ENCODE assay signal across 21 cellular contexts in the genomic region with DNA sequence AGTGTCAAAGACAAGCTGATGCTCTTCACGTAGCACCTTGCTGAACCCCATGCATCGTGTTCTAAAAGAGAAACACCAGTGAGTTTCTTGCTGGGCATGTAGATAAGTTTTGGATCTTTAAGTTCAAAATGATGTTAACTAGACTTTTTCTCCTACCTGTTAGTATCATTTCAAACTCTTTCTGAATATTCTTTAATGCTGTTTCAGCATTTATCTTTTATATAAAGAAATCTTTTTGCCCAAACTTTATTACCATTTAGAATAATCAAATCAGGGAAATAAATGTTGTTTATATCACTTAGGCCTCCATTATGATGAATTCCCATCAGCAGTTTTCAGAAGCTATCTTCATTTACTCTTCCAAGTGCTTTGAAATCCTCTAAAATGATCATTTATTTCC.
DNase-seq lines count a peak whose midpoint lies in the region; ATAC-seq, FAIRE-seq and TF ChIP-seq lines count a peak whose summit lies in the region.
"Had no signal": no experiment of that assay in that cellular context is flagged by ENCODE, and none has a peak within 500 bp of the region (broad histone marks: within the 10 kb centered on the region; RNA-seq: fewer than 3 reads in every experiment).

No MANE protein-coding gene starts in this region.

- no peaks in the 10 kb centered on the region for H3K4me1 Mint-ChIP-seq in activated T-cell treated with anti-CD3 and anti-CD28 coated beads, Interleukin-2, amount 50 U/mL, for 24 hours (ENCODE audit: low read depth)
- H3K4me1 Mint-ChIP-seq: B cell had no signal

- H3K23ac ChIP-seq in IMR-90 (ENCODE audit: low read depth, low read length) = no peak overlapping the region

- H3K9ac ChIP-seq in IMR-90 (ENCODE audit: low read depth, low read length) (no peak overlapping the region), K562 (ENCODE audit: insufficient read depth in 1 of 2, low read depth in 2 of 2, low read length in 2 of 2) (no peak overlapping the region)
- H3K9ac ChIP-seq: BLaER1 treated with 17β-estradiol and CSF1 and Interleukin-3, amounts not matched to agents 10 nM and 100 nM had no signal

- BruUV-seq in IMR-90 (replicated peaks; lab: Mats Ljungman, UMichigan) (no TSS peak), K562 (replicated peaks; lab: Mats Ljungman, UMichigan) (no TSS peak)

- H2AK5ac ChIP-seq in IMR-90 (ENCODE audit: low read depth, low read length) = no peak overlapping the region

- dilution Hi-C loops in IMR-90 (cut with HindIII; ENCODE audit: low sequenced_read_pairs, unreplicated experiment) = no loop called here

- H3K9me1 ChIP-seq in IMR-90 (ENCODE audit: insufficient read depth, low read length) (no peaks in the 10 kb centered on the region), K562 (ENCODE audit: control insufficient read depth, insufficient read depth, low read length) (no peaks in the 10 kb centered on the region)

- POLR2A ChIA-PET in A549 (lab: Yijun Ruan, JAX) (no interaction called here), IMR-90 (lab: Charles Lee; ENCODE audit: unreplicated experiment) (no interaction called here), K562 (lab: Yijun Ruan, JAX) (no interaction called here)

- no peak overlapping the region for H2BK15ac ChIP-seq in IMR-90 (ENCODE audit: low read depth, low read length)

- TF ChIP-seq EP300 in A549 (IDR thresholded peaks at IDR 0.05) = no peak
- TF ChIP-seq EP300 in K562 (IDR thresholded peaks at IDR 0.05; ENCODE audit: low read length) = no peak

- WGBS in A549 (ENCODE audit: missing lambda C conversion rate) = 11% methylated on average over 2 of the region's 2 CpGs
- no CpG with 5 or more reads among the region's 2 CpGs for WGBS in IMR-90 (ENCODE audit: extremely low coverage in 2 of 2, insufficient read length in 1 of 2), 2 experiments
- 0% methylated on average over 2 of the region's 2 CpGs for WGBS in K562 (ENCODE audit: insufficient coverage, low coverage, missing lambda C conversion rate)
- WGBS in spleen, 5 donors = 76 to 91% (median 89%) methylated on average over 2 of the region's 2 CpGs

- CTCF ChIA-PET in A549 (lab: Yijun Ruan, JAX) (no interaction called here), IMR-90 (lab: Yijun Ruan, JAX) (no interaction called here), K562 (lab: Yijun Ruan, JAX; ENCODE audit: low intra/inter-chr PET ratio) (no interaction called here)

- H3K27me3 Mint-ChIP-seq in activated T-cell treated with anti-CD3 and anti-CD28 coated beads, Interleukin-2, amount 50 U/mL, for 24 hours = no peaks in the 10 kb centered on the region
- H3K27me3 Mint-ChIP-seq: B cell; CD4-positive, alpha-beta T cell had no signal

- no peak overlapping the region for H2BK20ac ChIP-seq in IMR-90 (ENCODE audit: low read depth, low read length)

- TF ChIP-seq POLR2A in A549 (IDR thresholded peaks at IDR 0.05; ENCODE audit: low read length) (no peak), IMR-90 (IDR thresholded peaks at IDR 0.05; ENCODE audit: low read depth, low read length) (no peak), K562 (conservative IDR thresholded peaks at IDR 0.05) (no peak), spleen (IDR thresholded peaks at IDR 0.05) (no peak)

- intact Hi-C loops in IMR-90 (cut with micrococcal nuclease) (no loop called here), K562 (cut with micrococcal nuclease) (no loop called here), spleen (cut with DNase I; ENCODE audit: low total_unique reads) (no loop called here)

- H2AFZ ChIP-seq in IMR-90 (replicated peaks; ENCODE audit: low read length, poor library complexity) (no peak overlapping the region), K562 (ENCODE audit: low read depth, low read length) (no peak overlapping the region)

- no peaks in the 10 kb centered on the region for H3K36me3 ChIP-seq in IMR-90 (ENCODE audit: control insufficient read depth, insufficient read depth, low read length)
- H3K36me3 ChIP-seq in K562 (ENCODE audit: control insufficient read depth, insufficient read depth, low read length) = no peaks in the 10 kb centered on the region
- no peaks in the 10 kb centered on the region for H3K36me3 ChIP-seq in spleen
- H3K36me3 ChIP-seq: BLaER1 treated with 17β-estradiol and CSF1 and Interleukin-3, amounts not matched to agents 10 nM and 100 nM had no signal

- no peak overlapping the region for H2BK120ac ChIP-seq in IMR-90 (ENCODE audit: low read depth, low read length)

- peaks cover 2% of the 10 kb centered on the region; the same call in 1 of the 3 replicates for H3K9me3 ChIP-seq in A549
- peaks cover 8% of the 10 kb centered on the region for H3K9me3 ChIP-seq in IMR-90 (ENCODE audit: control insufficient read depth, insufficient read depth, low read length)
- H3K9me3 ChIP-seq in K562 (replicated peaks; ENCODE audit: control insufficient read depth, insufficient read depth, low read depth, low read length) = no peaks in the 10 kb centered on the region; the same call in 1 of the 2 replicates
- H3K9me3 ChIP-seq in spleen = peaks cover 0 to 9% (median 0%) of the 10 kb centered on the region in 8 donors
- H3K9me3 ChIP-seq: BLaER1 treated with 17β-estradiol and CSF1 and Interleukin-3, amounts not matched to agents 10 nM and 100 nM; Caco-2 had no signal

- no peaks in the 10 kb centered on the region for H3K79me2 ChIP-seq in K562 (ENCODE audit: control insufficient read depth, insufficient read depth, low read length)

- no peak overlapping the region for H3K4me3 ChIP-seq in A549
- H3K4me3 ChIP-seq in IMR-90 (ENCODE audit: insufficient read depth, low read depth, low read length) = no peak overlapping the region
- H3K4me3 ChIP-seq in K562 = no peak overlapping the region
- H3K4me3 ChIP-seq in spleen = no peak overlapping the region
- H3K4me3 ChIP-seq: BLaER1 treated with 17β-estradiol and CSF1 and Interleukin-3, amounts not matched to agents 10 nM and 100 nM had no signal

- no peaks in the 10 kb centered on the region for H3K4me1 ChIP-seq in A549
- H3K4me1 ChIP-seq in IMR-90 (ENCODE audit: control insufficient read depth, insufficient read depth, low read length) = no peaks in the 10 kb centered on the region
- H3K4me1 ChIP-seq in K562 (replicated peaks in 1 of 2; ENCODE audit: control insufficient read depth in 2 of 2, insufficient read depth in 2 of 2, low read length in 2 of 2) = no peaks in the 10 kb centered on the region
- no peaks in the 10 kb centered on the region for H3K4me1 ChIP-seq in spleen
- H3K4me1 ChIP-seq: BLaER1 treated with 17β-estradiol and CSF1 and Interleukin-3, amounts not matched to agents 10 nM and 100 nM; Caco-2 had no signal

- no peaks in the 10 kb centered on the region for H3K27me3 ChIP-seq in IMR-90 (ENCODE audit: control insufficient read depth, insufficient read depth, low read length)
- H3K27me3 ChIP-seq in K562 (ENCODE audit: control insufficient read depth in 2 of 2, insufficient read depth in 2 of 2, low read length in 2 of 2) = no peaks in the 10 kb centered on the region
- H3K27me3 ChIP-seq in spleen (replicated peaks in 1 of 7) = no peaks in the 10 kb centered on the region
- H3K27me3 ChIP-seq: BLaER1 treated with 17β-estradiol and CSF1 and Interleukin-3, amounts not matched to agents 10 nM and 100 nM had no signal

- no peak overlapping the region for H3K14ac ChIP-seq in IMR-90 (replicated peaks; ENCODE audit: low read depth, low read length)

- DNase-seq in A549 (ENCODE audit: low read depth in 1 of 2, low spot score in 1 of 2) = no peak
- no peak for DNase-seq in IMR-90
- no peak for DNase-seq in K562 (ENCODE audit: extremely low read depth in 1 of 4, low spot score in 3 of 4)
- DNase-seq in activated T-cell treated with anti-CD3 and anti-CD28 coated beads, Interleukin-2, amount 50 U/mL, for 24 hours = no peak
- no peak for DNase-seq in spleen
- DNase-seq: 8988T; AML-193; Caco-2; Calu3; CD4-positive, alpha-beta T cell; CD8-positive, alpha-beta T cell; DMS79 treated with DMSO at 0.1 percent for 48 hours; GF-D8 had no signal

- TF ChIP-seq CTCF in A549 (IDR thresholded peaks at IDR 0.05) (no peak), IMR-90 (conservative IDR thresholded peaks at IDR 0.05; ENCODE audit: low read depth, low read length) (no peak), K562 (IDR thresholded peaks at IDR 0.05 in 2 of 3, conservative IDR thresholded peaks at IDR 0.05 in 1 of 3; ENCODE audit: insufficient read depth in 2 of 3, low read depth in 1 of 3, low read length in 3 of 3) (no peak), spleen (IDR thresholded peaks at IDR 0.05 in 8 of 11, conservative IDR thresholded peaks at IDR 0.05 in 3 of 11) (no peak)

- H3K56ac ChIP-seq in IMR-90 (ENCODE audit: extremely low read depth, insufficient read depth, low read length) = no peak overlapping the region

- no peak overlapping the region for H3K27ac Mint-ChIP-seq in activated T-cell treated with anti-CD3 and anti-CD28 coated beads, Interleukin-2, amount 50 U/mL, for 24 hours
- H3K27ac Mint-ChIP-seq: B cell; CD4-positive, alpha-beta T cell; CD8-positive, alpha-beta T cell had no signal

- H3K27ac ChIP-seq in A549 = no peak overlapping the region
- H3K27ac ChIP-seq in IMR-90 (ENCODE audit: insufficient read depth, low read length) = no peak overlapping the region
- H3K27ac ChIP-seq in K562 (ENCODE audit: extremely low read depth, low read depth, low read length) = no peak overlapping the region
- H3K27ac ChIP-seq in spleen = no peak overlapping the region
- H3K27ac ChIP-seq: BLaER1 treated with 17β-estradiol and CSF1 and Interleukin-3, amounts not matched to agents 10 nM and 100 nM; C4-2B had no signal

- H2AK9ac ChIP-seq in IMR-90 (replicated peaks; ENCODE audit: low read depth, low read length, poor library complexity) = no peak overlapping the region

- no peak overlapping the region for H2BK5ac ChIP-seq in IMR-90 (ENCODE audit: low read depth, low read length, poor library complexity, severe bottlenecking)

- H3K4me2 ChIP-seq in A549 (no peak overlapping the region), IMR-90 (ENCODE audit: low read depth, low read length) (no peak overlapping the region), K562 (ENCODE audit: insufficient read depth, low read length) (no peak overlapping the region)
- H3K4me2 ChIP-seq: BLaER1 treated with 17β-estradiol and CSF1 and Interleukin-3, amounts not matched to agents 10 nM and 100 nM had no signal

- H3K18ac ChIP-seq in IMR-90 (ENCODE audit: low read depth, low read length) = no peak overlapping the region

- TF ChIP-seq RAD21 in A549 (conservative IDR thresholded peaks at IDR 0.05 in 1 of 2, IDR thresholded peaks at IDR 0.05 in 1 of 2) = no peak
- TF ChIP-seq RAD21 in IMR-90 (IDR thresholded peaks at IDR 0.05; ENCODE audit: low read length) = no peak
- TF ChIP-seq RAD21 in K562 (CRISPR knock-in tag; conservative IDR thresholded peaks at IDR 0.05 in 1 of 2, IDR thresholded peaks at IDR 0.05 in 1 of 2) = no peak

- FAIRE-seq in A549 (lab: Jason Lieb, UNC) (no peak), K562 (lab: Jason Lieb, UNC) (no peak)
- FAIRE-seq: A204.1, D721Med, G401.6, GM12891, GM19239 had no signal

- ATAC-seq in A549 (no peak), IMR-90 (ENCODE audit: low read depth) (no peak), K562 (no peak)
- ATAC-seq: CD8-positive, alpha-beta T cell had no signal

- H4K5ac ChIP-seq in IMR-90 (ENCODE audit: low read depth, low read length) = no peak overlapping the region

- no peak overlapping the region for H3K4me3 Mint-ChIP-seq in activated T-cell treated with anti-CD3 and anti-CD28 coated beads, Interleukin-2, amount 50 U/mL, for 24 hours
- H3K4me3 Mint-ChIP-seq: B cell; CD4-positive, alpha-beta T cell; CD8-positive, alpha-beta T cell had no signal

- peaks cover 28% of the 10 kb centered on the region for H3K9me3 Mint-ChIP-seq in activated T-cell treated with anti-CD3 and anti-CD28 coated beads, Interleukin-2, amount 50 U/mL, for 24 hours

- H3K36me3 Mint-ChIP-seq in activated T-cell treated with anti-CD3 and anti-CD28 coated beads, Interleukin-2, amount 50 U/mL, for 24 hours (ENCODE audit: low read depth) = no peaks in the 10 kb centered on the region
- H3K36me3 Mint-ChIP-seq: CD8-positive, alpha-beta T cell had no signal

- H4K8ac ChIP-seq in IMR-90 (ENCODE audit: low read depth in 2 of 2, low read length in 2 of 2) = no peak overlapping the region

- H3K79me1 ChIP-seq in IMR-90 (ENCODE audit: low read depth in 1 of 2, low read length in 2 of 2) = no peaks in the 10 kb centered on the region

- H4K91ac ChIP-seq in IMR-90 (ENCODE audit: insufficient read depth, low read depth, low read length) = no peak overlapping the region

- H3K4ac ChIP-seq in IMR-90 (ENCODE audit: low read depth, low read length) = no peak overlapping the region

- in situ Hi-C loops in IMR-90 (cut with MboI; ENCODE audit: low sequenced_read_pairs) (no loop called here), K562 (cut with MboI) (no loop called here)

- H4K20me1 ChIP-seq in IMR-90 (ENCODE audit: insufficient read depth, low read length) = no peaks in the 10 kb centered on the region
- H4K20me1 ChIP-seq in K562 (replicated peaks; ENCODE audit: control insufficient read depth, insufficient read depth, low read length) = no peaks in the 10 kb centered on the region
- H4K20me1 ChIP-seq: BLaER1 treated with 17β-estradiol and CSF1 and Interleukin-3, amounts not matched to agents 10 nM and 100 nM had no signal
